Comparison of ENCODE assay signal across 1 cellular context in genomic region chr5:107474724-107475489, GRCh38.
A peak's percentile ranks its signal among the peaks of the same experiment; 100 is the strongest.
TF ChIP-seq lines count a peak whose summit lies in the region.

No MANE protein-coding gene starts in this region.

TF ChIP-seq in GM12878, 131 proteins besides CTCF, POLR2A, EP300 and RAD21 (continued from another document):
- no peak for TF ChIP-seq NR2C2 (IDR thresholded peaks at IDR 0.05; ENCODE audit: borderline replicate concordance, control insufficient read depth, insufficient read length, low read depth)
- peak; percentile 53; the same call in 1 of the 2 replicates for TF ChIP-seq NBN (IDR thresholded peaks at IDR 0.05)
- no peak for TF ChIP-seq NRF1 (conservative IDR thresholded peaks at IDR 0.05; ENCODE audit: low read depth, low read length)
- TF ChIP-seq EGR1 (IDR thresholded peaks at IDR 0.05; ENCODE audit: borderline replicate concordance in 1 of 2, low read depth in 2 of 2, low read length in 2 of 2) = no peak
- TF ChIP-seq RFX5 (IDR thresholded peaks at IDR 0.05; ENCODE audit: low read depth, low read length) = no peak
- TF ChIP-seq DPF2 (IDR thresholded peaks at IDR 0.05) = peak; percentile 82
- no peak for TF ChIP-seq PAX5 (IDR thresholded peaks at IDR 0.05; ENCODE audit: borderline replicate concordance, low read depth, low read length)
- TF ChIP-seq BCL11A (IDR thresholded peaks at IDR 0.05; ENCODE audit: low read depth, low read length) = no peak; the same call in 1 of the 2 replicates
- TF ChIP-seq ATF2 (IDR thresholded peaks at IDR 0.05; ENCODE audit: low read length) = peak; percentile 67
- TF ChIP-seq MEF2B (IDR thresholded peaks at IDR 0.05; ENCODE audit: partially characterized antibody, poor library complexity, severe bottlenecking) = peak; percentile 41
- TF ChIP-seq ZBTB33 (IDR thresholded peaks at IDR 0.05) = no peak
- no peak for TF ChIP-seq CHD4 (IDR thresholded peaks at IDR 0.05)
- TF ChIP-seq SKIL (IDR thresholded peaks at IDR 0.05; ENCODE audit: low read depth, poor library complexity, severe bottlenecking) = no peak
- no peak for TF ChIP-seq SMARCA5 (IDR thresholded peaks at IDR 0.05)
- peak; percentile 77; the same call in 1 of the 2 replicates for TF ChIP-seq MYB (IDR thresholded peaks at IDR 0.05; ENCODE audit: borderline replicate concordance, low read depth, low read length)
- TF ChIP-seq ZBTB4 (CRISPR knock-in tag; IDR thresholded peaks at IDR 0.05) = no peak
- no peak for TF ChIP-seq CREM (IDR thresholded peaks at IDR 0.05; ENCODE audit: low read depth)
- TF ChIP-seq SREBF2 (IDR thresholded peaks at IDR 0.05; ENCODE audit: low read length) = no peak
- no peak for TF ChIP-seq CHD1 (IDR thresholded peaks at IDR 0.05; ENCODE audit: low read depth, low read length)
- TF ChIP-seq IRF4 (IDR thresholded peaks at IDR 0.05; ENCODE audit: low read depth, low read length) = no peak
- no peak for TF ChIP-seq WRNIP1 (IDR thresholded peaks at IDR 0.05; ENCODE audit: borderline replicate concordance, low read depth, low read length)
- TF ChIP-seq SMAD1 (IDR thresholded peaks at IDR 0.05; ENCODE audit: low read depth, partially characterized antibody) = no peak
- no peak for TF ChIP-seq MYC (IDR thresholded peaks at IDR 0.05; ENCODE audit: insufficient read depth, insufficient read length, insufficient replicate concordance, low read length, severe bottlenecking)
- no peak for TF ChIP-seq MTA3 (IDR thresholded peaks at IDR 0.05; ENCODE audit: borderline replicate concordance, low read length)
- TF ChIP-seq IKZF1 (conservative IDR thresholded peaks at IDR 0.05) = no peak; the same call in none of the 2 replicates
- no peak for TF ChIP-seq REST (IDR thresholded peaks at IDR 0.05; ENCODE audit: low read depth, low read length)
- no peak for TF ChIP-seq MEF2A (IDR thresholded peaks at IDR 0.05; ENCODE audit: insufficient read depth, low read depth, low read length)
- TF ChIP-seq JUND (IDR thresholded peaks at IDR 0.05; ENCODE audit: low read depth, low read length) = no peak
- TF ChIP-seq JUNB (IDR thresholded peaks at IDR 0.05) = peak; percentile 74
- no peak for TF ChIP-seq SP1 (IDR thresholded peaks at IDR 0.05; ENCODE audit: low read depth, low read length)
- TF ChIP-seq FOS (IDR thresholded peaks at IDR 0.05; ENCODE audit: borderline replicate concordance, extremely low read depth, insufficient read length) = no peak
- no peak for TF ChIP-seq STAT1 (conservative IDR thresholded peaks at IDR 0.05)
- no peak for TF ChIP-seq KDM1A (IDR thresholded peaks at IDR 0.05; ENCODE audit: borderline replicate concordance)
- no peak for TF ChIP-seq ZNF207 (IDR thresholded peaks at IDR 0.05; ENCODE audit: borderline replicate concordance)
- no peak for TF ChIP-seq BCLAF1 (IDR thresholded peaks at IDR 0.05)
- peak; percentile 91 for TF ChIP-seq MTA2 (IDR thresholded peaks at IDR 0.05; ENCODE audit: low read depth)
- TF ChIP-seq MLLT1 (IDR thresholded peaks at IDR 0.05) = 0 out of 2 replicates have a peak, but pooled peaks have one; percentile 32
- TF ChIP-seq ZNF274 (IDR thresholded peaks at IDR 0.05; ENCODE audit: insufficient read depth, insufficient read length) = no peak
- TF ChIP-seq SIN3A (IDR thresholded peaks at IDR 0.05; ENCODE audit: low read depth, low read length) = no peak
- no peak for TF ChIP-seq PAX8 (IDR thresholded peaks at IDR 0.05)
- TF ChIP-seq ZZZ3 (IDR thresholded peaks at IDR 0.05; ENCODE audit: control insufficient read depth, insufficient read length, low read depth) = no peak
- TF ChIP-seq SIX5 (IDR thresholded peaks at IDR 0.05; ENCODE audit: low read depth, low read length, severe bottlenecking) = no peak
- peak; percentile 37 for TF ChIP-seq NR2F1 (conservative IDR thresholded peaks at IDR 0.05)
- no peak for TF ChIP-seq HDGF (IDR thresholded peaks at IDR 0.05)
- TF ChIP-seq ESRRA (IDR thresholded peaks at IDR 0.05; ENCODE audit: low read length) = no peak
- TF ChIP-seq IRF5 (IDR thresholded peaks at IDR 0.05; ENCODE audit: borderline replicate concordance) = no peak
- no peak for TF ChIP-seq RB1 (IDR thresholded peaks at IDR 0.05; ENCODE audit: borderline replicate concordance)
